ENCODE assay signal across 8 cellular contexts in genomic region chr11:33773399-33774355, GRCh38. TPM values are rescaled to one million over a fixed set of nuclear protein-coding genes. Genes with fewer than 3 reads are reported as not detected.
DNase-seq lines count a peak whose midpoint lies in the region; ATAC-seq, FAIRE-seq and TF ChIP-seq lines count a peak whose summit lies in the region.

No MANE protein-coding gene starts in this region.

- peak; percentile 37 for ATAC-seq in GM18909 (IDR thresholded peaks at IDR 0.05; ENCODE audit: poor library complexity, unreplicated experiment)
- ATAC-seq in HG03175 (IDR thresholded peaks at IDR 0.05; ENCODE audit: unreplicated experiment), result peak; percentile 27
- peak; percentile 51 for ATAC-seq in SK-N-SH treated with all-trans-retinoic acid at 6 μM for 48 hours
- peak; percentile 84 for ATAC-seq in K562

- H3K36me3 ChIP-seq in K562 (ENCODE audit: control insufficient read depth, insufficient read depth, low read length), result peaks cover 13% of the 10 kb centered on the region; the same call in 1 of the 3 replicates
- H3K36me3 ChIP-seq in small intestine (ENCODE audit: control insufficient read depth in 2 of 2, insufficient read depth in 2 of 2, low read length in 2 of 2), result peaks cover 2 to 5% of the 10 kb centered on the region in 2 donors

- intact Hi-C loops in K562 (cut with micrococcal nuclease), result no loop called here

- H3K4me3 ChIP-seq in K562 (peak overlapping the region; percentile 90), small intestine (ENCODE audit: low read depth in 1 of 2, low read length in 2 of 2) (peak overlapping the region; percentile 69 to 96)

- H3K9ac ChIP-seq in K562 (ENCODE audit: insufficient read depth in 1 of 2, low read depth in 2 of 2, low read length in 2 of 2), result peak overlapping the region; percentile 68 to 96; a peak in 3 of 4 replicates

- H3K27me3 ChIP-seq in K562 (ENCODE audit: control insufficient read depth in 2 of 2, insufficient read depth in 2 of 2, low read length in 2 of 2), result peaks cover 12 to 15% of the 10 kb centered on the region in 2 experiments; a peak in 4 of 5 replicates
- H3K27me3 ChIP-seq in small intestine (ENCODE audit: control insufficient read depth in 2 of 2, insufficient read depth in 2 of 2, low read length in 2 of 2), result no peaks in the 10 kb centered on the region

- CTCF ChIA-PET in K562 (lab: Yijun Ruan, JAX; ENCODE audit: low intra/inter-chr PET ratio), result no interaction called here

- in situ Hi-C loops in K562 (cut with MboI), result no loop called here

- POLR2A ChIA-PET in K562 (lab: Yijun Ruan, JAX), result interaction anchor here (0.5 to 1.2 kb wide), 7 partner anchors 10 to 1921 kb away, joined by 3 to 5 read pairs (median 3); partner anchors contain the start of gene CD59

- 0 out of 2 replicates have a peak, but pooled peaks cover 7% of the 10 kb centered on the region for H4K20me1 ChIP-seq in K562 (replicated peaks; ENCODE audit: control insufficient read depth, insufficient read depth, low read length)

- DNase-seq in AG20443 (ENCODE audit: low spot score) (peak; percentile 39), K562 (ENCODE audit: extremely low read depth in 1 of 4, low spot score in 3 of 4) (peak; percentile 18 to 83 (median 50)), iPS-NIHi7 (ENCODE audit: extremely low spot score) (peak; percentile 70), small intestine (peak; percentile 14), SKM-1 treated with dmso at 0.1 percent for 144 hours (lab: John Stamatoyannopoulos, UW; ENCODE audit: unreplicated experiment) (no peak)

- peaks cover 18 to 23% of the 10 kb centered on the region in 2 experiments; a peak in 4 of 5 replicates for H3K4me1 ChIP-seq in K562 (replicated peaks in 1 of 2; ENCODE audit: control insufficient read depth in 2 of 2, insufficient read depth in 2 of 2, low read length in 2 of 2)
- peaks cover 5 to 15% of the 10 kb centered on the region in 2 donors for H3K4me1 ChIP-seq in small intestine (ENCODE audit: control insufficient read depth in 2 of 2, insufficient read depth in 1 of 2, low read depth in 1 of 2, low read length in 1 of 2)

- H2AFZ ChIP-seq in K562 (ENCODE audit: low read depth, low read length), result peak overlapping the region; percentile 90

- BruUV-seq in K562 (replicated peaks; lab: Mats Ljungman, UMichigan), result no TSS peak

- WGBS in K562 (ENCODE audit: insufficient coverage, low coverage, missing lambda C conversion rate), result 4% methylated on average over 27 of the region's 53 CpGs
- WGBS in small intestine, 3 donors, result 1 to 2% (median 2%) methylated on average over 52 to 53 of the region's 53 CpGs

- FAIRE-seq in K562 (lab: Jason Lieb, UNC), result peak; percentile 19
- no peak for FAIRE-seq in small intestine (lab: Jason Lieb, UNC)

- H3K4me2 ChIP-seq in K562 (ENCODE audit: insufficient read depth, low read length), result peak overlapping the region; percentile 80

- no peak for TF ChIP-seq POLR2A in K562 (conservative IDR thresholded peaks at IDR 0.05)

- TF ChIP-seq RAD21 in K562 (CRISPR knock-in tag; conservative IDR thresholded peaks at IDR 0.05 in 1 of 2, IDR thresholded peaks at IDR 0.05 in 1 of 2), result no peak

- no peaks in the 10 kb centered on the region for H3K9me3 ChIP-seq in K562 (replicated peaks; ENCODE audit: control insufficient read depth, insufficient read depth, low read depth, low read length)
- H3K9me3 ChIP-seq in small intestine (ENCODE audit: control insufficient read depth, low read depth), result no peaks in the 10 kb centered on the region

- TF ChIP-seq CTCF in K562 (IDR thresholded peaks at IDR 0.05 in 2 of 3, conservative IDR thresholded peaks at IDR 0.05 in 1 of 3; ENCODE audit: insufficient read depth in 2 of 3, low read depth in 1 of 3, low read length in 3 of 3), result no peak

- H3K27ac ChIP-seq in K562 (ENCODE audit: extremely low read depth, low read depth, low read length) (peak overlapping the region; percentile 65; the same call in 2 of the 3 replicates), small intestine (ENCODE audit: low read depth in 1 of 2, low read length in 1 of 2) (peak overlapping the region; percentile 44 to 83)

- H3K79me2 ChIP-seq in K562 (ENCODE audit: control insufficient read depth, insufficient read depth, low read length), result peaks cover 27% of the 10 kb centered on the region

- H3K9me1 ChIP-seq in K562 (ENCODE audit: control insufficient read depth, insufficient read depth, low read length), result no peaks in the 10 kb centered on the region

- TF ChIP-seq EP300 in K562 (IDR thresholded peaks at IDR 0.05; ENCODE audit: low read length), result no peak

TF ChIP-seq in SK-N-SH treated with all-trans-retinoic acid at 6 μM for 48 hours, 23 proteins besides CTCF, POLR2A, EP300 and RAD21:
- TF ChIP-seq CREB5 (CRISPR knock-in tag; IDR thresholded peaks at IDR 0.05; ENCODE audit: low read depth) (no peak), OSR1 (CRISPR knock-in tag; IDR thresholded peaks at IDR 0.05) (no peak), BACH2 (CRISPR knock-in tag; IDR thresholded peaks at IDR 0.05; ENCODE audit: borderline replicate concordance) (no peak), TCF4 (CRISPR knock-in tag; IDR thresholded peaks at IDR 0.05; ENCODE audit: borderline replicate concordance) (no peak)

TF ChIP-seq in K562, 482 proteins besides CTCF, POLR2A, EP300 and RAD21 (continues in another document):
- TF ChIP-seq SRSF9 (IDR thresholded peaks at IDR 0.05; ENCODE audit: borderline replicate concordance, low read depth, low read length), result no peak
- TF ChIP-seq RNF2 (IDR thresholded peaks at IDR 0.05), result no peak
- TF ChIP-seq CEBPB (tag; IDR thresholded peaks at IDR 0.05), result no peak
- TF ChIP-seq LARP7 (IDR thresholded peaks at IDR 0.05), result no peak
- TF ChIP-seq RAD51 (IDR thresholded peaks at IDR 0.05; ENCODE audit: borderline replicate concordance, low read depth), result no peak
- no peak for TF ChIP-seq BCLAF1 (IDR thresholded peaks at IDR 0.05; ENCODE audit: borderline replicate concordance in 1 of 2, control insufficient read depth in 1 of 2, low read depth in 2 of 2, low read length in 1 of 2)
- no peak for TF ChIP-seq XRCC4 (IDR thresholded peaks at IDR 0.05; ENCODE audit: extremely low read depth, insufficient read depth, insufficient read length)

RNA-seq across cellular contexts. Expression of gene FBXO3, which starts 0.6 kb away (rescaled TPM):
- 21.1 and 48.4 TPM in 2 replicates for total RNA-seq in K562 (2011; cell fraction: chromatin; rRNA removed; ENCODE audit: low replicate concordance)
- total RNA-seq in K562 (2011; cell fraction: nucleolus; rRNA removed), result 13.7 TPM in 2 replicates
- total RNA-seq in K562 (2011; cell fraction: nucleoplasm; rRNA removed), result 25.1 and 36.8 TPM in 2 replicates
- total RNA-seq in K562 (2014; rRNA removed) (11.6 and 14.3 TPM in 2 replicates), K562 (2014; rRNA removed; fragmentation: Illumina TruSeq; extraction: Trizol) (29.2 and 33.3 TPM in 2 replicates), K562 (2015; rRNA removed; fragmentation: Illumina TruSeq; extraction: Trizol) (21.4 and 21.9 TPM in 2 replicates), K562 (2021) (24.3 and 25.2 TPM in 2 replicates)
- polyA plus RNA-seq in K562 (2011; rRNA removed) (41.4 and 59.3 TPM in 2 replicates), K562 (2014; fragmentation: Illumina TruSeq; extraction: Trizol) (26.7 and 30.1 TPM in 2 replicates), K562 (2014; fragmentation: Nextera tagmentation; extraction: Ambion mirVana) (10 to 100 TPM; 55.7 to 57.9 TPM), K562 (2014; rRNA removed) (18.9 and 19.5 TPM in 2 replicates), small intestine (10 to 100 TPM; 19.5 to 23.3 (median 21.3) TPM)
- 14.6 and 20.0 TPM in 2 replicates for polyA plus RNA-seq in K562 (2011; cell fraction: cytosol; rRNA removed)
- polyA plus RNA-seq in K562 (2011; cell fraction: nucleus; rRNA removed), result 31.8 and 39.7 TPM in 2 replicates
- 15.9 and 16.2 TPM in 2 replicates for polyA plus RNA-seq in K562 (2012)
- 49.3 and 56.4 TPM in 2 replicates for polyA minus RNA-seq in K562 (2011; rRNA and poly(A)+ RNA removed)
- 13.7 and 22.0 TPM in 2 replicates for polyA minus RNA-seq in K562 (2011; cell fraction: cytosol; rRNA and poly(A)+ RNA removed)
- polyA minus RNA-seq in K562 (2011; cell fraction: nucleus; rRNA and poly(A)+ RNA removed), result 24.5 and 39.2 TPM in 2 replicates

RNA-seq across cellular contexts. Expression of gene CD59, which starts 37.5 kb away (rescaled TPM):
- total RNA-seq in K562 (2011; cell fraction: chromatin; rRNA removed; ENCODE audit: low replicate concordance), result 143 and 169 TPM in 2 replicates
- 151 TPM in 2 replicates for total RNA-seq in K562 (2011; cell fraction: nucleolus; rRNA removed)
- 143 and 167 TPM in 2 replicates for total RNA-seq in K562 (2011; cell fraction: nucleoplasm; rRNA removed)
- total RNA-seq in K562 (2014; rRNA removed), result 38.1 and 59.9 TPM in 2 replicates
- total RNA-seq in K562 (2014; rRNA removed; fragmentation: Illumina TruSeq; extraction: Trizol), result 155 and 191 TPM in 2 replicates
- 95.2 and 104 TPM in 2 replicates for total RNA-seq in K562 (2015; rRNA removed; fragmentation: Illumina TruSeq; extraction: Trizol)
- total RNA-seq in K562 (2021), result 171 and 173 TPM in 2 replicates
- polyA plus RNA-seq in K562 (2011; rRNA removed), result 235 and 338 TPM in 2 replicates
- polyA plus RNA-seq in K562 (2011; cell fraction: cytosol; rRNA removed), result 175 and 195 TPM in 2 replicates
- polyA plus RNA-seq in K562 (2011; cell fraction: nucleus; rRNA removed), result 82.1 and 94.2 TPM in 2 replicates
- 117 and 172 TPM in 2 replicates for polyA plus RNA-seq in K562 (2012)
- 218 and 230 TPM in 2 replicates for polyA plus RNA-seq in K562 (2014; fragmentation: Illumina TruSeq; extraction: Trizol)
- polyA plus RNA-seq in K562 (2014; fragmentation: Nextera tagmentation; extraction: Ambion mirVana), result 100 to 1,000 TPM; 283 to 287 TPM
- polyA plus RNA-seq in K562 (2014; rRNA removed), result 125 and 146 TPM in 2 replicates
- polyA minus RNA-seq in K562 (2011; rRNA and poly(A)+ RNA removed), result 172 and 217 TPM in 2 replicates
- polyA minus RNA-seq in K562 (2011; cell fraction: cytosol; rRNA and poly(A)+ RNA removed), result 39.2 and 67.7 TPM in 2 replicates
- polyA minus RNA-seq in K562 (2011; cell fraction: nucleus; rRNA and poly(A)+ RNA removed), result 23.2 and 27.7 TPM in 2 replicates
- 100 to 1,000 TPM in 1 of 3 donors, 10 to 100 TPM in 2; 19.2 to 203 (median 30.0) TPM for polyA plus RNA-seq in small intestine

Comparison
In these comparisons a context has a peak if more than half of its experiments do, and no peak if none do; other contexts are left out.
1. ATAC-seq: peak in every context shown above with its lines; median percentile 84 in K562; 51 in SK-N-SH treated with all-trans-retinoic acid at 6 μM for 48 hours; 37 in GM18909; 27 in HG03175.